8 cellular contexts compared by ENCODE assay signal in genomic region chr1:85612704-85613361, GRCh38. TPM values are rescaled to one million over a fixed set of nuclear protein-coding genes. Genes with fewer than 3 reads are reported as not detected.
A peak's percentile ranks its signal among the peaks of the same experiment; 100 is the strongest.
DNase-seq lines count a peak whose midpoint lies in the region; ATAC-seq lines count a peak whose summit lies in the region.

No MANE protein-coding gene starts in this region.

- DNase-seq in ELF-1 (ENCODE audit: low read depth, low spot score) (peak; percentile 75), LHCN-M2 (ENCODE audit: low read depth) (peak; percentile 88), dermis blood vessel endothelial cell (peak; percentile 57), non-pigmented ciliary epithelial cell (ENCODE audit: low read depth) (peak; percentile 88), DMS79 (lab: John Stamatoyannopoulos, UW) (no peak), NCI-H2196 (lab: John Stamatoyannopoulos, UW; ENCODE audit: unreplicated experiment) (no peak)
- DNase-seq in effector CD8-positive, alpha-beta T cell (lab: John Stamatoyannopoulos, UW): no peak

- no peak for ATAC-seq in HG03469 (IDR thresholded peaks at IDR 0.05; ENCODE audit: unreplicated experiment)

RNA-seq across cellular contexts. Expression of gene CCN1, which starts 32.3 kb away (rescaled TPM):
- total RNA-seq in LHCN-M2 (2014; rRNA removed) (23.1 and 28.7 TPM in 2 replicates), dermis blood vessel endothelial cell (148 and 234 TPM in 2 replicates)
- polyA plus RNA-seq in LHCN-M2 (2012): 427 TPM

Comparison
In these comparisons a context has a peak if more than half of its experiments do, and no peak if none do; other contexts are left out.
1. DNase-seq: peak in ELF-1 (single experiment), LHCN-M2 (single experiment), dermis blood vessel endothelial cell (single experiment) and non-pigmented ciliary epithelial cell (single experiment); none in DMS79 (single experiment), effector CD8-positive, alpha-beta T cell (single experiment) and NCI-H2196 (single experiment).